In the genomic region with DNA sequence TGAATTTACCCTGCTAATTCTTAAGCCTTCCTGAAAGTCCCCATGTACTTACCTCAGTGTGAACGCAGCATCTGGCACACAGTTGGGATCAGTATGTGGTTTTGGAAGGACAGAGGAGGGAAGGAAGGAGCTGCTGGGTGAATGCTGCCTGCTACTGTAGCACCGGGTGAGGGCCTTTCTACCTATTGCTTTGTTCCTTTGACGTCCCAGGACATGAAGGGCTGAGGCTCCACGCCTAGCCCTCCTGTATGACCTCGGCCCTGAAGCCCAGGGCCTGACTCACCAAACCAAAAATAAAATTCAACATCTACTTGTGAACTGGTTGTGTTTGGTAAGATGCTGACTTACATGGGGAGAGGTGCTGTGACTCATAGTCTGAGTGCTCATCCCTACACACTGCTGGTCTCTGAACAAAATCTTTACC, we compare ENCODE assay signal across 8 cellular contexts. TPM values are rescaled to one million over a fixed set of nuclear protein-coding genes. Genes with fewer than 3 reads are reported as not detected.
A peak's percentile ranks its signal among the peaks of the same experiment; 100 is the strongest.
DNase-seq lines count a peak whose midpoint lies in the region; ATAC-seq and TF ChIP-seq lines count a peak whose summit lies in the region.

No MANE protein-coding gene starts in this region.

- H3K4me1 ChIP-seq in adipocyte (ENCODE audit: control insufficient read depth, insufficient read depth, low read length) (peaks cover 35% of the 10 kb centered on the region), left lung (peaks cover 14 to 49% of the 10 kb centered on the region in 2 donors)

- H3K4me3 ChIP-seq in adipocyte (ENCODE audit: low read length): peak overlapping the region; percentile 60
- no peak overlapping the region for H3K4me3 ChIP-seq in left lung

- H3K36me3 ChIP-seq in adipocyte (ENCODE audit: control insufficient read depth, insufficient read depth, low read length, severe bottlenecking) (peaks cover 4% of the 10 kb centered on the region), left lung (peaks cover 0 to 3% of the 10 kb centered on the region in 2 donors)

- H3K9ac ChIP-seq in adipocyte (ENCODE audit: low read length): peak overlapping the region; percentile 50

- peak; percentile 41 for DNase-seq in Caki2 (ENCODE audit: low read depth)
- peak; percentile 74 for DNase-seq in adipocyte (ENCODE audit: low read depth)
- no peak for DNase-seq in left lung
- DNase-seq in AML-193 (lab: John Stamatoyannopoulos, UW): no peak
- no peak for DNase-seq in NCI-H1436 (lab: John Stamatoyannopoulos, UW)
- no peak for DNase-seq in HT-29 (ENCODE audit: low spot score)
- DNase-seq in NOMO-1 treated with DMSO at 0.1 percent for 48 hours (lab: John Stamatoyannopoulos, UW; ENCODE audit: unreplicated experiment): no peak

- no peak for TF ChIP-seq CTCF in left lung (IDR thresholded peaks at IDR 0.05)

- H3K27ac ChIP-seq in left lung: peak overlapping the region in 1 of 2 donors; percentile 31

- ATAC-seq in HG03196 (IDR thresholded peaks at IDR 0.05; ENCODE audit: unreplicated experiment): peak; percentile 42
- ATAC-seq in left lung: peak; percentile 72

- in situ Hi-C loops in Caki2 (cut with HindIII; ENCODE audit: low pct_unique_long_range_greater_than_20kb, low sequenced_read_pairs): no loop called here

- intact Hi-C loops in left lung (cut with DNase I): no loop called here

- H3K27me3 ChIP-seq in adipocyte (replicated peaks; ENCODE audit: control insufficient read depth, insufficient read depth, low read length) (no peaks in the 10 kb centered on the region), left lung (no peaks in the 10 kb centered on the region)

- no peaks in the 10 kb centered on the region for H3K9me3 ChIP-seq in adipocyte (ENCODE audit: control insufficient read depth, low read length)
- H3K9me3 ChIP-seq in left lung: no peaks in the 10 kb centered on the region

RNA-seq across cellular contexts. Expression of gene ARID1B, which starts 51.1 kb away (rescaled TPM):
- 3.2 and 6.9 TPM in 2 replicates for total RNA-seq in Caki2 (2014; rRNA removed; shearing (Covaris generic); ENCODE audit: low replicate concordance)
- 10 to 100 TPM; 67.6 to 69.5 TPM for total RNA-seq in left lung
- total RNA-seq in HT-29 (2014; rRNA removed; shearing (Covaris generic)): 24.7 and 34.6 TPM in 2 replicates

Comparison
In these comparisons a context has a peak if more than half of its experiments do, and no peak if none do; other contexts are left out.
1. DNase-seq: peak in Caki2 (single experiment) and adipocyte (single experiment); none in left lung (0 of 2), AML-193 (0 of 2), NCI-H1436 (single experiment), HT-29 (single experiment) and NOMO-1 treated with DMSO at 0.1 percent for 48 hours (single experiment).